19 cellular contexts compared by ENCODE assay signal in genomic region chr11:92477686-92478085, GRCh38.
"Had no signal": no experiment of that assay in that cellular context is flagged by ENCODE, and none has a peak within 500 bp of the region (broad histone marks: within the 10 kb centered on the region; RNA-seq: fewer than 3 reads in every experiment).

No MANE protein-coding gene starts in this region.

- H3K9me3 ChIP-seq: ascending aorta, prostate gland, spleen, upper lobe of right lung had no signal

- ATAC-seq: activated naive CD4-positive, alpha-beta T cell treated with anti-CD3 and anti-CD28 coated beads, Interleukin-2, amount 50 U/mL, for 72 hours; activated T-helper 17 cell treated with anti-CD3 and anti-CD28 coated beads, Interleukin-2, amount 50 U/mL, for 72 hours; left ventricle myocardium superior; natural killer cell; upper lobe of right lung; WTC11 had no signal

- DNase-seq: activated T-cell treated with anti-CD3 and anti-CD28 coated beads, Interleukin-2, amount 50 U/mL, for 24 hours; central memory CD4-positive, alpha-beta T cell; dermis blood vessel endothelial cell; effector CD8-positive, alpha-beta T cell; erythroblast; foreskin melanocyte; left ventricle myocardium superior; mammary epithelial cell; natural killer cell; spleen; stimulated activated CD4-positive, alpha-beta T cell treated with anti-CD3 and anti-CD28 coated beads, Interleukin-4, amount 100 ng/mL, for 1 hour; stimulated activated naive CD4-positive, alpha-beta T cell; T1000; upper lobe of right lung had no signal

- H3K27ac ChIP-seq: ascending aorta, prostate gland, spleen, upper lobe of right lung had no signal

- H3K27me3 ChIP-seq: ascending aorta, spleen, upper lobe of right lung had no signal

- H3K4me3 ChIP-seq: ascending aorta, prostate gland, spleen, upper lobe of right lung had no signal

- H3K4me1 ChIP-seq: ascending aorta, prostate gland, spleen, upper lobe of right lung had no signal

- H3K36me3 ChIP-seq: ascending aorta, prostate gland, spleen, upper lobe of right lung had no signal
